In genomic region chr17:30124273-30124796, GRCh38 we compare ENCODE assay signal across 15 cellular contexts. TPM values are rescaled to one million over a fixed set of nuclear protein-coding genes. Genes with fewer than 3 reads are reported as not detected.
DNase-seq lines count a peak whose midpoint lies in the region; ATAC-seq and TF ChIP-seq lines count a peak whose summit lies in the region.
"Had no signal": no experiment of that assay in that cellular context is flagged by ENCODE, and none has a peak within 500 bp of the region (broad histone marks: within the 10 kb centered on the region; RNA-seq: fewer than 3 reads in every experiment).

No MANE protein-coding gene starts in this region.

- peaks cover 50% of the 10 kb centered on the region for H3K4me1 Mint-ChIP-seq in activated T-cell treated with anti-CD3 and anti-CD28 coated beads, Interleukin-2, amount 50 U/mL, for 24 hours (ENCODE audit: low read depth)
- H3K4me1 Mint-ChIP-seq in T-helper 17 cell (peaks cover 27% of the 10 kb centered on the region), endodermal cell (no peaks in the 10 kb centered on the region), progenitor cell of endocrine pancreas (ENCODE audit: low read depth) (peaks cover 3% of the 10 kb centered on the region)

- H2AFZ ChIP-seq in MM.1S (ENCODE audit: low read length) = no peak overlapping the region

- no peak for DNase-seq in activated T-cell treated with anti-CD3 and anti-CD28 coated beads, Interleukin-2, amount 50 U/mL, for 24 hours
- DNase-seq in activated T-cell treated with anti-CD3 and anti-CD28 coated beads, Interleukin-2, amount 50 U/mL, for 48 hours = no peak
- DNase-seq in T-helper 17 cell = no peak
- DNase-seq in endodermal cell = no peak
- no peak for DNase-seq in progenitor cell of endocrine pancreas (ENCODE audit: low spot score, unreplicated experiment)
- no peak for DNase-seq in DMS79 (lab: John Stamatoyannopoulos, UW)
- DNase-seq in NCI-H187 (lab: John Stamatoyannopoulos, UW) = no peak
- no peak for DNase-seq in MM.1S
- DNase-seq: Calu3, KG1, NCI-H1092 treated with DMSO at 0.1 percent for 48 hours, NCI-H1694 treated with DMSO at 0.1 percent for 48 hours, NCI-H446 had no signal

- peak overlapping the region; percentile 27 for H3K27ac Mint-ChIP-seq in activated T-cell treated with anti-CD3 and anti-CD28 coated beads, Interleukin-2, amount 50 U/mL, for 24 hours
- H3K27ac Mint-ChIP-seq in T-helper 17 cell = no peak overlapping the region
- peak overlapping the region; percentile 9 for H3K27ac Mint-ChIP-seq in endodermal cell
- peak overlapping the region; percentile 67 for H3K27ac Mint-ChIP-seq in progenitor cell of endocrine pancreas

- no peaks in the 10 kb centered on the region for H3K9me3 Mint-ChIP-seq in activated T-cell treated with anti-CD3 and anti-CD28 coated beads, Interleukin-2, amount 50 U/mL, for 24 hours
- H3K9me3 Mint-ChIP-seq in endodermal cell (no peaks in the 10 kb centered on the region), progenitor cell of endocrine pancreas (ENCODE audit: low read depth) (no peaks in the 10 kb centered on the region)

- H3K36me3 ChIP-seq in endodermal cell (ENCODE audit: control insufficient read depth, insufficient read depth, low read length) (peaks cover 74% of the 10 kb centered on the region), MM.1S (replicated peaks; ENCODE audit: insufficient read depth, low read length) (peaks cover 9% of the 10 kb centered on the region; the same call in 1 of the 2 replicates)

- H3K9ac ChIP-seq in endodermal cell (ENCODE audit: extremely low read depth, low read length, poor library complexity, severe bottlenecking) (no peak overlapping the region), MM.1S (ENCODE audit: low read length) (no peak overlapping the region)

- no peak overlapping the region for H3K4me3 Mint-ChIP-seq in activated T-cell treated with anti-CD3 and anti-CD28 coated beads, Interleukin-2, amount 50 U/mL, for 24 hours
- peak overlapping the region; percentile 47 for H3K4me3 Mint-ChIP-seq in T-helper 17 cell
- H3K4me3 Mint-ChIP-seq in endodermal cell = no peak overlapping the region
- H3K4me3 Mint-ChIP-seq in progenitor cell of endocrine pancreas (ENCODE audit: low read depth) = no peak overlapping the region

- H3K4me3 ChIP-seq in endodermal cell (ENCODE audit: low read length) (no peak overlapping the region), MM.1S (ENCODE audit: low read length) (no peak overlapping the region)
- H3K4me3 ChIP-seq: GM12878 had no signal

- TF ChIP-seq CTCF in endodermal cell (conservative IDR thresholded peaks at IDR 0.05) (no peak), progenitor cell of endocrine pancreas (IDR thresholded peaks at IDR 0.05; ENCODE audit: unreplicated experiment) (no peak), MM.1S (IDR thresholded peaks at IDR 0.05; ENCODE audit: low read length) (no peak)

- ATAC-seq in T-helper 17 cell = no peak
- ATAC-seq: GM12878 had no signal

- H3K27ac ChIP-seq in endodermal cell (ENCODE audit: low read depth, low read length) (no peak overlapping the region), MM.1S (ENCODE audit: low read length) (no peak overlapping the region)
- H3K27ac ChIP-seq: C4-2B had no signal

- no peaks in the 10 kb centered on the region for H3K9me3 ChIP-seq in T-helper 17 cell (ENCODE audit: control insufficient read depth, low read length, poor library complexity, severe bottlenecking)
- H3K9me3 ChIP-seq in endodermal cell (ENCODE audit: control insufficient read depth, low read length) = no peaks in the 10 kb centered on the region
- no peaks in the 10 kb centered on the region for H3K9me3 ChIP-seq in MM.1S (replicated peaks; ENCODE audit: insufficient read depth, low read length)

- peaks cover 60% of the 10 kb centered on the region for H3K79me2 ChIP-seq in MM.1S (ENCODE audit: low read length)

- H3K4me2 ChIP-seq in MM.1S (ENCODE audit: low read depth, low read length) = no peak overlapping the region

- H3K4me1 ChIP-seq in endodermal cell (ENCODE audit: control insufficient read depth, insufficient read depth, low read length) = no peaks in the 10 kb centered on the region
- peaks cover 5% of the 10 kb centered on the region; the same call in 1 of the 2 replicates for H3K4me1 ChIP-seq in MM.1S (ENCODE audit: low read length)

- no peaks in the 10 kb centered on the region for H3K9me2 ChIP-seq in MM.1S (replicated peaks; ENCODE audit: insufficient read depth, low read length)

- H3K27me3 ChIP-seq in endodermal cell (ENCODE audit: control insufficient read depth, insufficient read depth, low read length, poor library complexity, severe bottlenecking) = no peaks in the 10 kb centered on the region
- H3K27me3 ChIP-seq in MM.1S (replicated peaks; ENCODE audit: insufficient read depth, low read length) = no peaks in the 10 kb centered on the region

- H3K27me3 Mint-ChIP-seq in activated T-cell treated with anti-CD3 and anti-CD28 coated beads, Interleukin-2, amount 50 U/mL, for 24 hours = no peaks in the 10 kb centered on the region
- H3K27me3 Mint-ChIP-seq in T-helper 17 cell = no peaks in the 10 kb centered on the region
- no peaks in the 10 kb centered on the region for H3K27me3 Mint-ChIP-seq in endodermal cell (ENCODE audit: insufficient read depth)
- no peaks in the 10 kb centered on the region for H3K27me3 Mint-ChIP-seq in progenitor cell of endocrine pancreas

- peaks cover 80% of the 10 kb centered on the region for H3K36me3 Mint-ChIP-seq in activated T-cell treated with anti-CD3 and anti-CD28 coated beads, Interleukin-2, amount 50 U/mL, for 24 hours (ENCODE audit: low read depth)
- peaks cover 4% of the 10 kb centered on the region for H3K36me3 Mint-ChIP-seq in T-helper 17 cell (ENCODE audit: low read depth)
- peaks cover 31% of the 10 kb centered on the region for H3K36me3 Mint-ChIP-seq in endodermal cell (ENCODE audit: low read depth)
- peaks cover 9% of the 10 kb centered on the region for H3K36me3 Mint-ChIP-seq in progenitor cell of endocrine pancreas (ENCODE audit: insufficient read depth)

- WGBS in endodermal cell (ENCODE audit: insufficient coverage in 1 of 2, insufficient read length in 1 of 2), 2 experiments = 90 to 100% methylated on average over 2 to 4 of the region's 4 CpGs

- H4K20me1 ChIP-seq in MM.1S (ENCODE audit: insufficient read depth, low read length) = peaks cover 13% of the 10 kb centered on the region; the same call in 1 of the 2 replicates

- peaks cover 17% of the 10 kb centered on the region; the same call in 1 of the 2 replicates for H3F3A ChIP-seq in MM.1S (ENCODE audit: insufficient read depth, low read length)

RNA-seq across cellular contexts. Expression of gene NSRP1, which starts 7.7 kb away (rescaled TPM):
- total RNA-seq in T-helper 17 cell (10 to 100 TPM; 28.8 to 31.7 TPM), endodermal cell (10 to 100 TPM; 28.5 to 35.6 TPM), progenitor cell of endocrine pancreas (25.3 and 29.0 TPM in 2 replicates)
- 22.4 TPM for polyA plus RNA-seq in endodermal cell (2013, experiment 1 of 2)
- polyA plus RNA-seq in endodermal cell (2013, experiment 2 of 2) = 22.9 TPM
